Comparison of ENCODE assay signal across 9 cellular contexts in the genomic region with DNA sequence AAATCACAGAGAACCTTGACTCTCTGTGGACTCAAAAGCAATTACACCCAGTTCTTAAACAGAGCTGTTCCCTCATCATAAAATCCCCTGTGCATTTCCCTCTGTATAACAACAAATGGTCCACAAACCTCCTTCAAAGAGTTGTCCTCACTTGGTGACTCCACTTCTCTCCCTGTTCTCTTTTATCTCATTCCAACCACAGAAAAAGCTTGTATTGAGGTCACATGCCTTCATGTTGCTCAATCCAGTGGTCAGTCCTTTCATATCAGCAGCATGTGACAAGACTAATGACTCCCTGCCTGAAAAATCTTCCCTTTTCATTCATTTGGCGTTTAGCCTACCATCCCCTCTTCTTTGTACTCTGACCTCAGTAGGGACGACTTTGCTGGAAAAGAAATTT.
DNase-seq lines count a peak whose midpoint lies in the region; ATAC-seq, FAIRE-seq and TF ChIP-seq lines count a peak whose summit lies in the region.
"Had no signal": no experiment of that assay in that cellular context is flagged by ENCODE, and none has a peak within 500 bp of the region (broad histone marks: within the 10 kb centered on the region; RNA-seq: fewer than 3 reads in every experiment).

No MANE protein-coding gene starts in this region.

- H3K9me3 ChIP-seq in OCI-LY7 (ENCODE audit: low read length) (no peaks in the 10 kb centered on the region), mucosa of descending colon (no peaks in the 10 kb centered on the region)

- H3K4me3 ChIP-seq in OCI-LY7 (ENCODE audit: low read depth, low read length, poor library complexity, severe bottlenecking) (no peak overlapping the region), mucosa of descending colon (no peak overlapping the region), H7 (ENCODE audit: insufficient read depth, low read depth, low read length) (no peak overlapping the region)

- 0 out of 2 replicates have a peak overlapping the region, but pooled peaks have one; percentile 7 for H3K4me2 ChIP-seq in OCI-LY7 (ENCODE audit: low read length)

- DNase-seq in GM12891 (ENCODE audit: insufficient read length, low spot score) (no peak), OCI-LY7 (ENCODE audit: low spot score) (no peak), mucosa of descending colon (peak in 1 of 3 donors; percentile 50), NCI-H1092 treated with DMSO at 0.1 percent for 48 hours (lab: John Stamatoyannopoulos, UW) (no peak), H7 (no peak), NCI-H2081 (lab: John Stamatoyannopoulos, UW) (no peak)
- no peak for DNase-seq in stimulated activated naive CD4-positive, alpha-beta T cell treated with Interleukin-2 at 50 U/mL for 16 hours (lab: John Stamatoyannopoulos, UW)
- DNase-seq: NCI-H524 had no signal

- H3K27ac ChIP-seq in OCI-LY7 (ENCODE audit: low read depth, low read length, poor library complexity, severe bottlenecking) = no peak overlapping the region

- POLR2A ChIA-PET in OCI-LY7 (lab: Charles Lee) = interaction anchor here (1.1 kb wide), 1 partner anchor 19 kb away, joined by 3 read pairs; no protein-coding TSS in a partner anchor

- H3K9me2 ChIP-seq in OCI-LY7 (ENCODE audit: insufficient read depth, low read length) = no peaks in the 10 kb centered on the region

- no peaks in the 10 kb centered on the region for H3K79me2 ChIP-seq in OCI-LY7 (ENCODE audit: insufficient read depth, low read depth, low read length)

- ATAC-seq in HG02623 (IDR thresholded peaks at IDR 0.05; ENCODE audit: unreplicated experiment) (peak; percentile 14), mucosa of descending colon (peak; percentile 15)

- CTCF ChIA-PET in OCI-LY7 (lab: Charles Lee; ENCODE audit: unreplicated experiment) = no interaction called here

- intact Hi-C loops in OCI-LY7 (cut with micrococcal nuclease; ENCODE audit: unreplicated experiment) = no loop called here
- intact Hi-C loops in mucosa of descending colon (cut with DNase I, micrococcal nuclease) = no loop called here

- TF ChIP-seq POLR2A in GM12891 (IDR thresholded peaks at IDR 0.05; ENCODE audit: low read depth, low read length) = no peak

- TF ChIP-seq CTCF in OCI-LY7 (conservative IDR thresholded peaks at IDR 0.05; ENCODE audit: low read length) = no peak
- no peak for TF ChIP-seq CTCF in mucosa of descending colon (IDR thresholded peaks at IDR 0.05)

- no peaks in the 10 kb centered on the region; the same call in 1 of the 2 replicates for H4K20me1 ChIP-seq in OCI-LY7 (ENCODE audit: insufficient read depth, low read length)

- H3K4me1 ChIP-seq in OCI-LY7 (ENCODE audit: insufficient read depth, low read length, poor library complexity, severe bottlenecking) (peaks cover 34% of the 10 kb centered on the region), mucosa of descending colon (ENCODE audit: low read depth) (no peaks in the 10 kb centered on the region)

- H2AFZ ChIP-seq in OCI-LY7 (ENCODE audit: low read length) = no peak overlapping the region

- no peaks in the 10 kb centered on the region for H3K36me3 ChIP-seq in OCI-LY7 (ENCODE audit: insufficient read depth, low read length)
- H3K36me3 ChIP-seq in mucosa of descending colon (ENCODE audit: low read depth) = no peaks in the 10 kb centered on the region
- H3K36me3 ChIP-seq in H7 (replicated peaks; ENCODE audit: control insufficient read depth, insufficient read depth, low read length) = no peaks in the 10 kb centered on the region

- BruUV-seq in OCI-LY7 (replicated peaks; lab: Mats Ljungman, UMichigan) = no TSS peak

- no peaks in the 10 kb centered on the region for H3K27me3 ChIP-seq in H7 (ENCODE audit: control insufficient read depth, insufficient read depth, low read length)

- FAIRE-seq in GM12891 (lab: Jason Lieb, UNC) = no peak

TF ChIP-seq in GM12891, 5 proteins besides CTCF, POLR2A, EP300 and RAD21:
- TF ChIP-seq SPI1 (IDR thresholded peaks at IDR 0.05; ENCODE audit: low read depth, low read length) (peak; percentile 39; the same call in 1 of the 2 replicates), TAF1 (IDR thresholded peaks at IDR 0.05; ENCODE audit: low read depth, low read length) (no peak), POLR2AphosphoS5 (IDR thresholded peaks at IDR 0.05; ENCODE audit: low read depth, low read length) (no peak), PAX5 (IDR thresholded peaks at IDR 0.05; ENCODE audit: insufficient read depth, low read length, severe bottlenecking) (no peak), POU2F2 (IDR thresholded peaks at IDR 0.05; ENCODE audit: low read depth, low read length) (no peak)
